In the genomic region with DNA sequence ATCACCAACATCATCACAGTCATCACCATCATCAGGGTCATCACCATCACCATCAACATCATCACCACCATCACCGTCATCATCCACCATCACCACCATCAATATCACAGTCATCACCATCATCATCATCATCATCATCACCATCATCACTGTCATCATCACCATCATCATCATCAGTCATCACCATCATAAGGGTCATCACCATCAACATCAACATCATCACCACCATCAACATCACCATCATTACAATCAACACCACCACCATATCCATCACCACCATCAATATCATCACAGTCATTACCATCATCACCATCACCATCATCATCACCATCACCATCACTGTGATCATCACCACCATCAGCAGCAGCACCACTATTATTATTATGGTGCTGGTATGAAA, we compare ENCODE assay signal across 28 cellular contexts.
"Had no signal": no experiment of that assay in that cellular context is flagged by ENCODE, and none has a peak within 500 bp of the region (broad histone marks: within the 10 kb centered on the region; RNA-seq: fewer than 3 reads in every experiment).

No MANE protein-coding gene starts in this region.

- H3K27me3 Mint-ChIP-seq: naive B cell; progenitor cell of endocrine pancreas; stimulated activated memory B cell treated with anti-CD40 and anti-IgM and Interleukin-4, amounts not matched to agents 10 μg/mL and 1 μg/mL and 100 μg/mL, for 72 hours had no signal

- H3K27ac ChIP-seq: neural progenitor cell, neutrophil, ovary, sigmoid colon, spleen, vagina had no signal

- H3K4me1 Mint-ChIP-seq: natural killer cell had no signal

- H3K9ac ChIP-seq: neural progenitor cell had no signal

- FAIRE-seq: small intestine had no signal

- H3K4me3 ChIP-seq: left ventricle myocardium inferior, lung, neural progenitor cell, ovary, right atrium auricular region, sigmoid colon, spleen, tibial nerve, vagina had no signal

- H2AFZ ChIP-seq: neural progenitor cell had no signal

- ATAC-seq: natural killer cell; stimulated activated memory B cell treated with anti-CD40 and anti-IgM and Interleukin-4, amounts not matched to agents 10 μg/mL and 1 μg/mL and 100 μg/mL, for 72 hours had no signal

- H3K4me1 ChIP-seq: neural progenitor cell, spleen, vagina had no signal

- H3K4me2 ChIP-seq: neural progenitor cell had no signal

- H3K9me3 Mint-ChIP-seq: mesothelial cell of epicardium; naive B cell; natural killer cell; nephron progenitor cell; neural progenitor cell; stimulated activated memory B cell treated with anti-CD40 and anti-IgM and Interleukin-4, amounts not matched to agents 10 μg/mL and 1 μg/mL and 100 μg/mL, for 72 hours; stimulated activated naive CD8-positive, alpha-beta T cell treated with anti-CD3 and anti-CD28 coated beads, Interleukin-15, amount 100 ng/mL, for 72 hours; type B pancreatic cell had no signal

- H3K27ac Mint-ChIP-seq: mesothelial cell of epicardium; natural killer cell; nephron progenitor cell; neural progenitor cell; progenitor cell of endocrine pancreas; stimulated activated memory B cell treated with anti-CD40 and anti-IgM and Interleukin-4, amounts not matched to agents 10 μg/mL and 1 μg/mL and 100 μg/mL, for 72 hours; stimulated activated naive CD8-positive, alpha-beta T cell treated with anti-CD3 and anti-CD28 coated beads, Interleukin-15, amount 100 ng/mL, for 72 hours; type B pancreatic cell had no signal

- H3K9me3 ChIP-seq: left ventricle myocardium inferior, neutrophil, ovary, right atrium auricular region, sigmoid colon, spleen, tibial nerve, vagina had no signal

- H3K27me3 ChIP-seq: neural progenitor cell, neutrophil, ovary, right atrium auricular region, sigmoid colon, spleen, tibial nerve, vagina had no signal

- H3K4me3 Mint-ChIP-seq: mesothelial cell of epicardium; naive B cell; natural killer cell; nephron progenitor cell; neural progenitor cell; stimulated activated memory B cell treated with anti-CD40 and anti-IgM and Interleukin-4, amounts not matched to agents 10 μg/mL and 1 μg/mL and 100 μg/mL, for 72 hours; stimulated activated naive CD8-positive, alpha-beta T cell treated with anti-CD3 and anti-CD28 coated beads, Interleukin-15, amount 100 ng/mL, for 72 hours; type B pancreatic cell had no signal

- H3K36me3 Mint-ChIP-seq: natural killer cell had no signal

- H3K36me3 ChIP-seq: neural progenitor cell, neutrophil, ovary had no signal

- DNase-seq: islet precursor cell; left ventricle myocardium inferior; mesendoderm; naive B cell; natural killer cell; nephron progenitor cell; occipital lobe; ovary; small intestine; spleen; stimulated activated CD4-positive, alpha-beta T cell treated with anti-CD3 and anti-CD28 coated beads, Interleukin-1b, Interleukin-23, amount 100 ng/mL, for 48 hours; stimulated activated CD4-positive, alpha-beta T cell treated with anti-CD3 and anti-CD28 coated beads, Interleukin-2, amount 100 ng/mL, for 48 hours; stimulated activated CD4-positive, alpha-beta T cell treated with anti-CD3 and anti-CD28 coated beads, Interleukin-4, amount 100 ng/mL, for 4 hours; stimulated activated CD8-positive, alpha-beta memory T cell treated with anti-CD3 and anti-CD28 coated beads, Interleukin-4, amount 100 ng/mL, for 48 hours; stimulated activated naive CD4-positive, alpha-beta T cell treated with Interleukin-2 at 50 U/mL for 16 hours; stimulated activated naive CD8-positive, alpha-beta T cell treated with anti-CD3 and anti-CD28 coated beads, Interleukin-15, amount 100 ng/mL, for 72 hours; substantia nigra had no signal
